1 cellular context compared by ENCODE assay signal in genomic region chr1:230834292-230834691, GRCh38.
TF ChIP-seq lines count a peak whose summit lies in the region.

No MANE protein-coding gene starts in this region.

TF ChIP-seq in SK-N-SH, 30 proteins besides CTCF, POLR2A, EP300 and RAD21 (continued from another document):
- no peak for TF ChIP-seq RFX5 (IDR thresholded peaks at IDR 0.05; ENCODE audit: low read length)
